ENCODE assay signal across 10 cellular contexts in genomic region chr9:16100596-16101091, GRCh38.
DNase-seq lines count a peak whose midpoint lies in the region; ATAC-seq and TF ChIP-seq lines count a peak whose summit lies in the region.
"Had no signal": no experiment of that assay in that cellular context is flagged by ENCODE, and none has a peak within 500 bp of the region (broad histone marks: within the 10 kb centered on the region; RNA-seq: fewer than 3 reads in every experiment).

No MANE protein-coding gene starts in this region.

- H3K9me3 ChIP-seq in ascending aorta (no peaks in the 10 kb centered on the region), mucosa of descending colon (no peaks in the 10 kb centered on the region)
- H3K9me3 ChIP-seq: MG63 had no signal

- no peaks in the 10 kb centered on the region for H3K27me3 ChIP-seq in ascending aorta

- DNase-seq in ascending aorta (ENCODE audit: low spot score in 2 of 2) (no peak), head of caudate nucleus (peak in 22 of 42 donors; percentile 5 to 49 (median 26)), mucosa of descending colon (peak; percentile 14 to 57 (median 32)), type B pancreatic cell (ENCODE audit: extremely low spot score, unreplicated experiment) (no peak), cerebellar cortex (ENCODE audit: low spot score) (no peak), KG1 (lab: John Stamatoyannopoulos, UW) (no peak), NCI-H2029 (lab: John Stamatoyannopoulos, UW) (no peak), HK-2 (ENCODE audit: unreplicated experiment) (no peak)
- DNase-seq: Calu3, MG63 had no signal

- H3K27me3 Mint-ChIP-seq in type B pancreatic cell = no peaks in the 10 kb centered on the region

- peak; percentile 51 for ATAC-seq in mucosa of descending colon

- H3K4me1 Mint-ChIP-seq in type B pancreatic cell (ENCODE audit: unreplicated experiment) = peaks cover 60% of the 10 kb centered on the region

- H3K4me3 Mint-ChIP-seq in type B pancreatic cell = peak overlapping the region; percentile 30

- H3K4me3 ChIP-seq in ascending aorta (peak overlapping the region in 1 of 2 donors; percentile 41), mucosa of descending colon (no peak overlapping the region)
- H3K4me3 ChIP-seq: MG63 had no signal

- no peaks in the 10 kb centered on the region for H3K36me3 ChIP-seq in ascending aorta
- H3K36me3 ChIP-seq in mucosa of descending colon (ENCODE audit: low read depth) = no peaks in the 10 kb centered on the region
- H3K36me3 ChIP-seq: MG63 had no signal

- H3K4me1 ChIP-seq in ascending aorta = peaks cover 0 to 2% of the 10 kb centered on the region in 2 donors
- no peaks in the 10 kb centered on the region for H3K4me1 ChIP-seq in mucosa of descending colon (ENCODE audit: low read depth)

- H3K27ac Mint-ChIP-seq in type B pancreatic cell = peak overlapping the region; percentile 77

- TF ChIP-seq CTCF in ascending aorta (IDR thresholded peaks at IDR 0.05) = no peak
- TF ChIP-seq CTCF in mucosa of descending colon (IDR thresholded peaks at IDR 0.05) = no peak
- TF ChIP-seq CTCF in type B pancreatic cell (conservative IDR thresholded peaks at IDR 0.05) = no peak

- no peaks in the 10 kb centered on the region for H3K36me3 Mint-ChIP-seq in type B pancreatic cell

- H3K27ac ChIP-seq in ascending aorta = peak overlapping the region; percentile 31 to 53

- no peaks in the 10 kb centered on the region for H3K9me3 Mint-ChIP-seq in type B pancreatic cell

- intact Hi-C loops in ascending aorta (cut with DNase I) (no loop called here), head of caudate nucleus (cut with DNase I) (no loop called here), mucosa of descending colon (cut with DNase I, micrococcal nuclease) (no loop called here)

Comparison
In these comparisons a context has a peak if more than half of its experiments do, and no peak if none do; other contexts are left out.
1. DNase-seq: peak in head of caudate nucleus (22 of 42) and mucosa of descending colon (3 of 3); none in ascending aorta (0 of 2), type B pancreatic cell (single experiment), cerebellar cortex (single experiment), KG1 (single experiment), NCI-H2029 (single experiment) and HK-2 (single experiment).